18 cellular contexts compared by ENCODE assay signal in the genomic region with DNA sequence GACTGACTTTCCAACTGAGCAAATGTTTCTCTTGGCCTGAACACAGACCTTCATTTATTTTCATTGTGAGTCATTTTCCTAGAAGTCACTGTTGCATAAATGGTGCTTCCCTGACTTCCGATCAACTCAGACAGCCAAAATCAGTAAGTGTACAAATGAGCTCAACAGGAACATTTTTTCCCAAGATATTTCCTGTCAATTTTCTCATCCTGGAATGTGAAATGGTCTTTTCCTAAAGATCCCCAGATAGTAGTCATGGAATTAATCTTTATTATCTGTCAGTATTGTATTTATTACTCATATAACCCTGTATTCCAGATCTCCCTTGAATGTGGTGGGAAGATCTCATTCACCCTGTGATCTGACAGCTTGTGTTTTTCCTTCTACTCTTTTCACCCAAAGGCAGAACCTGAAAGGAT.
DNase-seq lines count a peak whose midpoint lies in the region; ATAC-seq and TF ChIP-seq lines count a peak whose summit lies in the region.
"Had no signal": no experiment of that assay in that cellular context is flagged by ENCODE, and none has a peak within 500 bp of the region (broad histone marks: within the 10 kb centered on the region; RNA-seq: fewer than 3 reads in every experiment).

No MANE protein-coding gene starts in this region.

- H3K4me1 ChIP-seq in right atrium auricular region: no peaks in the 10 kb centered on the region
- H3K4me1 ChIP-seq: suprapubic skin had no signal

- no peaks in the 10 kb centered on the region for H3K27me3 ChIP-seq in right atrium auricular region
- H3K27me3 ChIP-seq: neutrophil, suprapubic skin had no signal

- DNase-seq in HT1080 (ENCODE audit: low read depth) (peak; percentile 47), astrocyte of the cerebellum (ENCODE audit: low read depth) (peak; percentile 3), fibroblast of pulmonary artery (ENCODE audit: low read depth) (peak; percentile 45), omental fat pad (ENCODE audit: low spot score) (no peak), right atrium auricular region (ENCODE audit: low spot score) (no peak), amniotic stem cell (lab: John Stamatoyannopoulos, UW) (no peak), DMS114 treated with DMSO at 0.1 percent for 48 hours (lab: John Stamatoyannopoulos, UW; ENCODE audit: unreplicated experiment) (no peak)
- DNase-seq: activated CD4-positive, alpha-beta memory T cell treated with anti-CD3 and anti-CD28 coated beads for 36 hours; activated T-cell treated with anti-CD3 and anti-CD28 coated beads for 4 hours; CD8-positive, alpha-beta memory T cell; DMS79 treated with DMSO at 0.1 percent for 48 hours; hypothalamus; left cardiac atrium; NCI-H526; SHP77 treated with DMSO at 0.1 percent for 48 hours; WERI-Rb-1 had no signal

- TF ChIP-seq CTCF in astrocyte of the cerebellum (IDR thresholded peaks at IDR 0.05; ENCODE audit: low read depth, low read length, missing control alignments) (no peak), fibroblast of pulmonary artery (IDR thresholded peaks at IDR 0.05; ENCODE audit: low read length, missing control alignments) (no peak), omental fat pad (IDR thresholded peaks at IDR 0.05) (no peak), right atrium auricular region (IDR thresholded peaks at IDR 0.05) (no peak)

- H3K27ac ChIP-seq in right atrium auricular region: no peak overlapping the region
- H3K27ac ChIP-seq: neutrophil, suprapubic skin, WERI-Rb-1 had no signal

- peak; percentile 86 for ATAC-seq in omental fat pad (ENCODE audit: low FRiP score)

- H3K9me3 ChIP-seq in right atrium auricular region: peaks cover 0 to 2% of the 10 kb centered on the region in 2 donors
- H3K9me3 ChIP-seq: neutrophil, suprapubic skin had no signal

- no peaks in the 10 kb centered on the region for H3K36me3 ChIP-seq in right atrium auricular region
- H3K36me3 ChIP-seq: neutrophil, suprapubic skin, WERI-Rb-1 had no signal

- in situ Hi-C loops in astrocyte of the cerebellum (cut with HindIII; ENCODE audit: low sequenced_read_pairs): no loop called here

- no peak overlapping the region for H3K4me3 ChIP-seq in astrocyte of the cerebellum (ENCODE audit: low read depth, low read length)
- no peak overlapping the region for H3K4me3 ChIP-seq in fibroblast of pulmonary artery (replicated peaks; ENCODE audit: low read depth, low read length)
- H3K4me3 ChIP-seq in right atrium auricular region: no peak overlapping the region
- H3K4me3 ChIP-seq: suprapubic skin had no signal

Comparison
In these comparisons a context has a peak if more than half of its experiments do, and no peak if none do; other contexts are left out.
1. DNase-seq: peak in HT1080 (single experiment), astrocyte of the cerebellum (single experiment) and fibroblast of pulmonary artery (single experiment); none in omental fat pad (single experiment), right atrium auricular region (single experiment), amniotic stem cell (single experiment) and DMS114 treated with DMSO at 0.1 percent for 48 hours (single experiment).